ENCODE assay signal across 12 cellular contexts in the genomic region with DNA sequence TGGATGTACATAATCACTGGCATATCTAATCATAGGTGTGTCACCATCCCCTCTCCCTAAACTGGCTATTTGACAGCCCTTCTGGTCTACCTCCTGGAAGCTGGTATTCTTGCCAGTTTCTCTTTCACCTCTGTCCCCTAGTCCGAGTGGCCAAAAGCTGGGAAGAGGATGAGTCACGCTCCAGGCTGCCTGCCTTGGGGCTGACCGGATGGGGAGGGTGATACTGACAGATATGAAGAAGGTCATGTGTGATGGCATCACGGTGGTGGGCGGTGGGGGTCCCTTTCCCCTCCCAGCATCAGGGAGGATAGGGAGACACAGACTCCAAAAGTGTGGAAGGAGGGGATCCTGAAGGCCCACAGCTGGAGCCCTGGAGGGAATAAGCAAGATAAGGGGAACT. TPM values are rescaled to one million over a fixed set of nuclear protein-coding genes. Genes with fewer than 3 reads are reported as not detected.
DNase-seq lines count a peak whose midpoint lies in the region; TF ChIP-seq lines count a peak whose summit lies in the region.
"Had no signal": no experiment of that assay in that cellular context is flagged by ENCODE, and none has a peak within 500 bp of the region (broad histone marks: within the 10 kb centered on the region; RNA-seq: fewer than 3 reads in every experiment).

No MANE protein-coding gene starts in this region.

- intact Hi-C loops in activated CD4-positive, alpha-beta T cell treated with anti-CD3 and anti-CD28 coated beads, Interleukin-2, amount 10 ng/mL, durations not matched to agents 24 days and 14 days (cut with micrococcal nuclease) = no loop called here

- no peaks in the 10 kb centered on the region for H3K9me3 Mint-ChIP-seq in activated CD4-positive, alpha-beta T cell treated with anti-CD3 and anti-CD28 coated beads, Interleukin-2, amount 10 ng/mL, durations not matched to agents 7 days and 5 days
- H3K9me3 Mint-ChIP-seq in activated CD4-positive, alpha-beta T cell treated with anti-CD3 and anti-CD28 coated beads, Interleukin-2, amount 10 ng/mL, durations not matched to agents 24 days and 14 days = no peaks in the 10 kb centered on the region
- peaks cover 0 to 2% (median 0%) of the 10 kb centered on the region in 5 donors for H3K9me3 Mint-ChIP-seq in CD8-positive, alpha-beta memory T cell

- H3K9me3 ChIP-seq in muscle layer of duodenum (ENCODE audit: control insufficient read depth in 1 of 2, low read length in 2 of 2) = no peaks in the 10 kb centered on the region
- H3K9me3 ChIP-seq in CD8-positive, alpha-beta memory T cell (ENCODE audit: low read length) = no peaks in the 10 kb centered on the region

- H3K4me1 ChIP-seq in muscle layer of duodenum (ENCODE audit: control insufficient read depth in 1 of 2, insufficient read depth in 2 of 2, low read length in 2 of 2) (peaks cover 24 to 62% of the 10 kb centered on the region in 2 donors), urinary bladder (ENCODE audit: insufficient read depth) (peaks cover 2% of the 10 kb centered on the region)
- peaks cover 6% of the 10 kb centered on the region for H3K4me1 ChIP-seq in CD8-positive, alpha-beta memory T cell (ENCODE audit: insufficient read depth, low read length)

- DNase-seq in activated CD4-positive, alpha-beta T cell treated with anti-CD3 and anti-CD28 coated beads, Interleukin-2, amount 10 ng/mL, durations not matched to agents 7 days and 5 days = no peak
- no peak for DNase-seq in activated CD4-positive, alpha-beta T cell treated with anti-CD3 and anti-CD28 coated beads, Interleukin-2, amount 10 ng/mL, durations not matched to agents 24 days and 14 days
- peak; percentile 77 for DNase-seq in fibroblast of mammary gland (ENCODE audit: low read depth)
- no peak for DNase-seq in NCI-H2227 (lab: John Stamatoyannopoulos, UW; ENCODE audit: unreplicated experiment)
- no peak for DNase-seq in amniotic stem cell (lab: John Stamatoyannopoulos, UW)
- no peak for DNase-seq in CD8-positive, alpha-beta memory T cell
- DNase-seq: NCI-H2029 treated with DMSO at 0.1 percent for 48 hours, OCI-M1 had no signal

- H3K4me3 ChIP-seq in fibroblast of mammary gland (ENCODE audit: control insufficient read depth, low read depth, low read length) (no peak overlapping the region), muscle layer of duodenum (ENCODE audit: low read depth in 1 of 2, low read length in 2 of 2) (no peak overlapping the region), urinary bladder (ENCODE audit: low read depth, low read length) (no peak overlapping the region)
- no peak overlapping the region for H3K4me3 ChIP-seq in CD8-positive, alpha-beta memory T cell (ENCODE audit: low read length)

- H3K27ac ChIP-seq in muscle layer of duodenum (ENCODE audit: low read length) (peak overlapping the region; percentile 2), urinary bladder (ENCODE audit: low read depth) (peak overlapping the region; percentile 40)
- no peak overlapping the region for H3K27ac ChIP-seq in CD8-positive, alpha-beta memory T cell (ENCODE audit: low read depth, low read length)

- no peaks in the 10 kb centered on the region for H3K36me3 Mint-ChIP-seq in activated CD4-positive, alpha-beta T cell treated with anti-CD3 and anti-CD28 coated beads, Interleukin-2, amount 10 ng/mL, durations not matched to agents 7 days and 5 days (ENCODE audit: low read depth)
- H3K36me3 Mint-ChIP-seq in activated CD4-positive, alpha-beta T cell treated with anti-CD3 and anti-CD28 coated beads, Interleukin-2, amount 10 ng/mL, durations not matched to agents 24 days and 14 days (ENCODE audit: low read depth) = peaks cover 1% of the 10 kb centered on the region
- peaks cover 0 to 1% (median 0%) of the 10 kb centered on the region in 3 donors for H3K36me3 Mint-ChIP-seq in CD8-positive, alpha-beta memory T cell

- H3K27ac Mint-ChIP-seq in activated CD4-positive, alpha-beta T cell treated with anti-CD3 and anti-CD28 coated beads, Interleukin-2, amount 10 ng/mL, durations not matched to agents 7 days and 5 days = peak overlapping the region; percentile 6
- no peak overlapping the region for H3K27ac Mint-ChIP-seq in activated CD4-positive, alpha-beta T cell treated with anti-CD3 and anti-CD28 coated beads, Interleukin-2, amount 10 ng/mL, durations not matched to agents 24 days and 14 days
- H3K27ac Mint-ChIP-seq in CD8-positive, alpha-beta memory T cell = no peak overlapping the region

- H3K27me3 ChIP-seq in muscle layer of duodenum (ENCODE audit: low read depth, low read length) = no peaks in the 10 kb centered on the region
- no peaks in the 10 kb centered on the region for H3K27me3 ChIP-seq in CD8-positive, alpha-beta memory T cell (ENCODE audit: insufficient read depth, low read length, poor library complexity, severe bottlenecking)

- CTCF ChIA-PET in activated CD4-positive, alpha-beta T cell treated with anti-CD3 and anti-CD28 coated beads, Interleukin-2, amount 10 ng/mL, durations not matched to agents 7 days and 5 days (lab: Charles Lee) = no interaction called here
- CTCF ChIA-PET in CD8-positive, alpha-beta memory T cell (lab: Charles Lee) = interaction anchor here (1.3 kb wide), 1 partner anchor 20 kb away, joined by 3 read pairs; no protein-coding TSS in a partner anchor

- no peak overlapping the region for H3K4me3 Mint-ChIP-seq in activated CD4-positive, alpha-beta T cell treated with anti-CD3 and anti-CD28 coated beads, Interleukin-2, amount 10 ng/mL, durations not matched to agents 7 days and 5 days
- H3K4me3 Mint-ChIP-seq in activated CD4-positive, alpha-beta T cell treated with anti-CD3 and anti-CD28 coated beads, Interleukin-2, amount 10 ng/mL, durations not matched to agents 24 days and 14 days = no peak overlapping the region
- no peak overlapping the region for H3K4me3 Mint-ChIP-seq in CD8-positive, alpha-beta memory T cell

- peaks cover 6% of the 10 kb centered on the region for H3K4me1 Mint-ChIP-seq in activated CD4-positive, alpha-beta T cell treated with anti-CD3 and anti-CD28 coated beads, Interleukin-2, amount 10 ng/mL, durations not matched to agents 7 days and 5 days
- H3K4me1 Mint-ChIP-seq in activated CD4-positive, alpha-beta T cell treated with anti-CD3 and anti-CD28 coated beads, Interleukin-2, amount 10 ng/mL, durations not matched to agents 24 days and 14 days = peaks cover 4% of the 10 kb centered on the region
- peaks cover 4 to 13% (median 6%) of the 10 kb centered on the region in 3 donors for H3K4me1 Mint-ChIP-seq in CD8-positive, alpha-beta memory T cell

- WGBS in urinary bladder = 50% methylated on average over 5 of the region's 5 CpGs

- H3K36me3 ChIP-seq in muscle layer of duodenum (ENCODE audit: control insufficient read depth in 1 of 2, insufficient read depth in 2 of 2, low read length in 2 of 2) = no peaks in the 10 kb centered on the region
- no peaks in the 10 kb centered on the region for H3K36me3 ChIP-seq in urinary bladder (ENCODE audit: insufficient read depth)
- no peaks in the 10 kb centered on the region for H3K36me3 ChIP-seq in CD8-positive, alpha-beta memory T cell (ENCODE audit: insufficient read depth, low read length)

- POLR2A ChIA-PET in activated CD4-positive, alpha-beta T cell treated with anti-CD3 and anti-CD28 coated beads, Interleukin-2, amount 10 ng/mL, durations not matched to agents 7 days and 5 days (lab: Charles Lee) = no interaction called here
- POLR2A ChIA-PET in CD8-positive, alpha-beta memory T cell (lab: Charles Lee) = no interaction called here

- no peak for TF ChIP-seq CTCF in fibroblast of mammary gland (conservative IDR thresholded peaks at IDR 0.05; ENCODE audit: control insufficient read depth, insufficient read depth, low read depth, low read length)

- H3K27me3 Mint-ChIP-seq in activated CD4-positive, alpha-beta T cell treated with anti-CD3 and anti-CD28 coated beads, Interleukin-2, amount 10 ng/mL, durations not matched to agents 7 days and 5 days = peaks cover 25% of the 10 kb centered on the region
- H3K27me3 Mint-ChIP-seq in activated CD4-positive, alpha-beta T cell treated with anti-CD3 and anti-CD28 coated beads, Interleukin-2, amount 10 ng/mL, durations not matched to agents 24 days and 14 days = peaks cover 30% of the 10 kb centered on the region
- H3K27me3 Mint-ChIP-seq in CD8-positive, alpha-beta memory T cell = peaks cover 0 to 7% of the 10 kb centered on the region in 2 donors

RNA-seq across cellular contexts. Expression of gene OAF, which starts 4.8 kb away (rescaled TPM):
- 1 to 10 TPM; 1.7 to 3.4 TPM for total RNA-seq in activated CD4-positive, alpha-beta T cell treated with anti-CD3 and anti-CD28 coated beads, Interleukin-2, amount 10 ng/mL, durations not matched to agents 7 days and 5 days
- total RNA-seq in activated CD4-positive, alpha-beta T cell treated with anti-CD3 and anti-CD28 coated beads, Interleukin-2, amount 10 ng/mL, durations not matched to agents 24 days and 14 days = 2.3 and 3.2 TPM in 2 replicates
- total RNA-seq in urinary bladder = 25.5 TPM
- polyA plus RNA-seq in urinary bladder = 50.2 TPM
- 1 to 10 TPM; 3.0 to 3.4 TPM for total RNA-seq in CD8-positive, alpha-beta memory T cell
- 2.6 TPM for polyA plus RNA-seq in CD8-positive, alpha-beta memory T cell

RNA-seq across cellular contexts. Expression of gene POU2F3, which starts 24.3 kb away (rescaled TPM):
- total RNA-seq in activated CD4-positive, alpha-beta T cell treated with anti-CD3 and anti-CD28 coated beads, Interleukin-2, amount 10 ng/mL, durations not matched to agents 7 days and 5 days = not detected
- 0.14 TPM in 1 of 2 replicates, not detected in the other for total RNA-seq in activated CD4-positive, alpha-beta T cell treated with anti-CD3 and anti-CD28 coated beads, Interleukin-2, amount 10 ng/mL, durations not matched to agents 24 days and 14 days
- total RNA-seq in urinary bladder = 0.58 TPM
- polyA plus RNA-seq in urinary bladder = 0.44 TPM
- not detected for total RNA-seq in CD8-positive, alpha-beta memory T cell
- polyA plus RNA-seq in CD8-positive, alpha-beta memory T cell = not detected
- total RNA-seq: bronchial epithelial cell, glomerular endothelial cell had no signal
